In genomic region chr9:127525426-127526188, GRCh38 we compare ENCODE assay signal across 8 cellular contexts.
DNase-seq lines count a peak whose midpoint lies in the region; ATAC-seq and TF ChIP-seq lines count a peak whose summit lies in the region.

No MANE protein-coding gene starts in this region.

- peaks cover 0 to 27% (median 12%) of the 10 kb centered on the region in 11 donors for H3K9me3 Mint-ChIP-seq in naive thymus-derived CD4-positive, alpha-beta T cell
- peaks cover 29% of the 10 kb centered on the region for H3K9me3 Mint-ChIP-seq in T-helper 2 cell treated with Interferon-gamma antibody and Interleukin-4, amounts not matched to agents 5 μg/mL and 100 μg/mL, for 36 hours

- H4K20me1 ChIP-seq in DND-41 (ENCODE audit: insufficient read depth, low read length) (no peaks in the 10 kb centered on the region), MM.1S (ENCODE audit: insufficient read depth, low read length) (no peaks in the 10 kb centered on the region)

- H3K9me2 ChIP-seq in MM.1S (replicated peaks; ENCODE audit: insufficient read depth, low read length), result no peaks in the 10 kb centered on the region

- H3K36me3 Mint-ChIP-seq in naive thymus-derived CD4-positive, alpha-beta T cell, result peaks cover 9 to 54% (median 24%) of the 10 kb centered on the region in 5 donors
- H3K36me3 Mint-ChIP-seq in T-helper 2 cell treated with Interferon-gamma antibody and Interleukin-4, amounts not matched to agents 5 μg/mL and 100 μg/mL, for 36 hours (ENCODE audit: low read depth), result peaks cover 50% of the 10 kb centered on the region

- H3K4me3 ChIP-seq in DND-41 (ENCODE audit: low read depth in 1 of 2, low read length in 2 of 2) (no peak overlapping the region), MM.1S (ENCODE audit: low read length) (no peak overlapping the region)
- no peak overlapping the region for H3K4me3 ChIP-seq in naive thymus-derived CD4-positive, alpha-beta T cell (ENCODE audit: low read length)

- H3K4me3 Mint-ChIP-seq in naive thymus-derived CD4-positive, alpha-beta T cell, result peak overlapping the region in 1 of 10 donors; percentile 32
- no peak overlapping the region for H3K4me3 Mint-ChIP-seq in T-helper 2 cell treated with Interferon-gamma antibody and Interleukin-4, amounts not matched to agents 5 μg/mL and 100 μg/mL, for 36 hours

- no peak for ATAC-seq in DND-41 (ENCODE audit: insufficient read depth, low read depth)
- peak; percentile 66 for ATAC-seq in naive thymus-derived CD4-positive, alpha-beta T cell

- H3K27me3 ChIP-seq in DND-41 (ENCODE audit: insufficient read depth, low read length, poor library complexity) (no peaks in the 10 kb centered on the region), MM.1S (replicated peaks; ENCODE audit: insufficient read depth, low read length) (no peaks in the 10 kb centered on the region)
- no peaks in the 10 kb centered on the region for H3K27me3 ChIP-seq in naive thymus-derived CD4-positive, alpha-beta T cell (ENCODE audit: control insufficient read depth in 2 of 2, insufficient read depth in 2 of 2, low read length in 2 of 2)

- DNase-seq in DND-41, result peak; percentile 33
- peak; percentile 25 for DNase-seq in MM.1S
- peak; percentile 20 for DNase-seq in central memory CD4-positive, alpha-beta T cell
- DNase-seq in naive thymus-derived CD4-positive, alpha-beta T cell, result peak in 4 of 9 donors; percentile 20 to 31 (median 26)
- DNase-seq in NCI-H187 (lab: John Stamatoyannopoulos, UW), result no peak
- DNase-seq in GM19240 (ENCODE audit: insufficient read length, low spot score), result no peak
- DNase-seq in DMS153 (lab: John Stamatoyannopoulos, UW), result no peak
- no peak for DNase-seq in T-helper 2 cell treated with Interferon-gamma antibody and Interleukin-4, amounts not matched to agents 5 μg/mL and 100 μg/mL, for 36 hours (ENCODE audit: low spot score)

- intact Hi-C loops in naive thymus-derived CD4-positive, alpha-beta T cell (cut with micrococcal nuclease), result no loop called here

- H3K9me3 ChIP-seq in DND-41 (ENCODE audit: insufficient read depth, low read length, severe bottlenecking) (peaks cover 13% of the 10 kb centered on the region), MM.1S (replicated peaks; ENCODE audit: insufficient read depth, low read length) (no peaks in the 10 kb centered on the region)
- peaks cover 0 to 22% (median 5%) of the 10 kb centered on the region in 3 experiments for H3K9me3 ChIP-seq in naive thymus-derived CD4-positive, alpha-beta T cell (ENCODE audit: control insufficient read depth in 2 of 3, low read length in 3 of 3)

- no peak overlapping the region for H3K27ac Mint-ChIP-seq in naive thymus-derived CD4-positive, alpha-beta T cell
- H3K27ac Mint-ChIP-seq in T-helper 2 cell treated with Interferon-gamma antibody and Interleukin-4, amounts not matched to agents 5 μg/mL and 100 μg/mL, for 36 hours, result no peak overlapping the region

- H3K79me2 ChIP-seq in DND-41 (ENCODE audit: insufficient read depth, low read length) (no peaks in the 10 kb centered on the region), MM.1S (ENCODE audit: low read length) (no peaks in the 10 kb centered on the region)

- POLR2A ChIA-PET in naive thymus-derived CD4-positive, alpha-beta T cell (lab: Charles Lee), result interaction anchor here (1.4 kb wide), 1 partner anchor 51 kb away, joined by 3 read pairs; no protein-coding TSS in a partner anchor

- peak; percentile 73 for TF ChIP-seq CTCF in DND-41 (IDR thresholded peaks at IDR 0.05; ENCODE audit: borderline replicate concordance, extremely low read depth, low read length, poor library complexity, severe bottlenecking)
- peak; percentile 56 for TF ChIP-seq CTCF in MM.1S (IDR thresholded peaks at IDR 0.05; ENCODE audit: low read length)

- H2AFZ ChIP-seq in DND-41 (ENCODE audit: low read depth, low read length), result no peak overlapping the region
- no peak overlapping the region for H2AFZ ChIP-seq in MM.1S (ENCODE audit: low read length)

- CTCF ChIA-PET in naive thymus-derived CD4-positive, alpha-beta T cell (lab: Charles Lee), result interaction anchor here (0.6 to 2.6 kb wide), 5 partner anchors 8 to 524 kb away, joined by 3 to 20 read pairs (median 6); partner anchors contain the start of gene TOR2A

- no peaks in the 10 kb centered on the region for H3K4me1 ChIP-seq in DND-41 (ENCODE audit: insufficient read depth, low read length)
- no peaks in the 10 kb centered on the region for H3K4me1 ChIP-seq in MM.1S (ENCODE audit: low read length)
- no peaks in the 10 kb centered on the region for H3K4me1 ChIP-seq in naive thymus-derived CD4-positive, alpha-beta T cell (ENCODE audit: control insufficient read depth in 2 of 2, insufficient read depth in 2 of 2, low read length in 2 of 2)

- H3K36me3 ChIP-seq in DND-41 (ENCODE audit: insufficient read depth, low read length) (no peaks in the 10 kb centered on the region), MM.1S (replicated peaks; ENCODE audit: insufficient read depth, low read length) (no peaks in the 10 kb centered on the region)
- no peaks in the 10 kb centered on the region for H3K36me3 ChIP-seq in naive thymus-derived CD4-positive, alpha-beta T cell (ENCODE audit: control insufficient read depth in 2 of 3, insufficient read depth in 3 of 3, low read length in 3 of 3)

- H3F3A ChIP-seq in MM.1S (ENCODE audit: insufficient read depth, low read length), result no peaks in the 10 kb centered on the region

- H3K27me3 Mint-ChIP-seq in naive thymus-derived CD4-positive, alpha-beta T cell, result no peaks in the 10 kb centered on the region
- no peaks in the 10 kb centered on the region for H3K27me3 Mint-ChIP-seq in T-helper 2 cell treated with Interferon-gamma antibody and Interleukin-4, amounts not matched to agents 5 μg/mL and 100 μg/mL, for 36 hours (ENCODE audit: low read depth)

- H3K27ac ChIP-seq in DND-41 (ENCODE audit: low read length) (no peak overlapping the region), MM.1S (ENCODE audit: low read length) (no peak overlapping the region)
- no peak overlapping the region for H3K27ac ChIP-seq in naive thymus-derived CD4-positive, alpha-beta T cell (ENCODE audit: low read depth, low read length)

- H3K9ac ChIP-seq in DND-41 (ENCODE audit: low read depth, low read length) (no peak overlapping the region), MM.1S (ENCODE audit: low read length) (no peak overlapping the region)

- peaks cover 0 to 3% (median 0%) of the 10 kb centered on the region in 7 donors for H3K4me1 Mint-ChIP-seq in naive thymus-derived CD4-positive, alpha-beta T cell
- H3K4me1 Mint-ChIP-seq in T-helper 2 cell treated with Interferon-gamma antibody and Interleukin-4, amounts not matched to agents 5 μg/mL and 100 μg/mL, for 36 hours (ENCODE audit: low read depth), result peaks cover 2% of the 10 kb centered on the region

- H3K4me2 ChIP-seq in DND-41 (ENCODE audit: insufficient read depth, low read length) (no peak overlapping the region), MM.1S (ENCODE audit: low read depth, low read length) (no peak overlapping the region)

Comparison
In these comparisons a context has a peak if more than half of its experiments do, and no peak if none do; other contexts are left out.
1. DNase-seq: peak in DND-41 (single experiment), MM.1S (single experiment) and central memory CD4-positive, alpha-beta T cell (single experiment); none in NCI-H187 (0 of 2), GM19240 (single experiment), DMS153 (single experiment) and T-helper 2 cell treated with Interferon-gamma antibody and Interleukin-4, amounts not matched to agents 5 μg/mL and 100 μg/mL, for 36 hours (single experiment).